Comparison of ENCODE assay signal across 8 cellular contexts in genomic region chr1:38028105-38028591, GRCh38. TPM values are rescaled to one million over a fixed set of nuclear protein-coding genes. Genes with fewer than 3 reads are reported as not detected.
DNase-seq lines count a peak whose midpoint lies in the region; ATAC-seq, FAIRE-seq and TF ChIP-seq lines count a peak whose summit lies in the region.

No MANE protein-coding gene starts in this region.

- no peak for TF ChIP-seq CTCF in bronchial epithelial cell (IDR thresholded peaks at IDR 0.05; ENCODE audit: insufficient read depth, low read length, severe bottlenecking)

- no peak overlapping the region for H3K4me3 ChIP-seq in bronchial epithelial cell (ENCODE audit: low read depth, low read length)

- peaks cover 2% of the 10 kb centered on the region for H3K36me3 ChIP-seq in bronchial epithelial cell (ENCODE audit: control insufficient read depth, insufficient read depth, low read length)

- peak; percentile 60 for ATAC-seq in GM18520 (IDR thresholded peaks at IDR 0.05; ENCODE audit: unreplicated experiment)
- peak; percentile 67 for ATAC-seq in GM21737 (IDR thresholded peaks at IDR 0.05; ENCODE audit: unreplicated experiment)

- H3K27me3 ChIP-seq in bronchial epithelial cell (ENCODE audit: control insufficient read depth, insufficient read depth, low read length): no peaks in the 10 kb centered on the region

- no peak for FAIRE-seq in bronchial epithelial cell (lab: Jason Lieb, UNC)

- peak; percentile 82 for DNase-seq in M059J (ENCODE audit: low read depth)
- DNase-seq in bronchial epithelial cell (ENCODE audit: low read depth): peak; percentile 87
- DNase-seq in superior temporal gyrus (ENCODE audit: extremely low spot score): peak; percentile 5
- DNase-seq in foreskin melanocyte: no peak
- DNase-seq in germinal center (ENCODE audit: low spot score): no peak
- no peak for DNase-seq in effector CD8-positive, alpha-beta T cell (lab: John Stamatoyannopoulos, UW)

RNA-seq across cellular contexts. Expression of gene UTP11, which starts 15.6 kb away (rescaled TPM):
- total RNA-seq in M059J (2014; rRNA removed; shearing (Covaris generic)): 69.6 and 103 TPM in 2 replicates
- total RNA-seq in bronchial epithelial cell: 20.5 and 20.9 TPM in 2 replicates

RNA-seq across cellular contexts. Expression of gene POU3F1, which starts 18.4 kb away (rescaled TPM):
- total RNA-seq in M059J (2014; rRNA removed; shearing (Covaris generic)): not detected in 2 replicates
- total RNA-seq in bronchial epithelial cell: under 0.01 and 0.13 TPM in 2 replicates

RNA-seq across cellular contexts. Expression of gene FHL3, which starts 22.8 kb away (rescaled TPM):
- 18.2 and 24.6 TPM in 2 replicates for total RNA-seq in M059J (2014; rRNA removed; shearing (Covaris generic))
- 2.6 and 6.7 TPM in 2 replicates for total RNA-seq in bronchial epithelial cell

RNA-seq across cellular contexts. Expression of gene SF3A3, which starts 38.3 kb away (rescaled TPM):
- total RNA-seq in M059J (2014; rRNA removed; shearing (Covaris generic)): 187 and 209 TPM in 2 replicates
- total RNA-seq in bronchial epithelial cell: 83.2 and 90.6 TPM in 2 replicates

Comparison
In these comparisons a context has a peak if more than half of its experiments do, and no peak if none do; other contexts are left out.
1. DNase-seq: peak in M059J (single experiment), bronchial epithelial cell (single experiment) and superior temporal gyrus (single experiment); none in foreskin melanocyte (single experiment), germinal center (single experiment) and effector CD8-positive, alpha-beta T cell (single experiment).